Comparison of ENCODE assay signal across 1 cellular context in genomic region chr1:2596530-2597333, GRCh38.
A peak's percentile ranks its signal among the peaks of the same experiment; 100 is the strongest.
TF ChIP-seq lines count a peak whose summit lies in the region.

No MANE protein-coding gene starts in this region.

TF ChIP-seq in GM12878, 131 proteins besides CTCF, POLR2A, EP300 and RAD21:
- TF ChIP-seq MTA3 (IDR thresholded peaks at IDR 0.05; ENCODE audit: borderline replicate concordance, low read length) (no peak), MEF2B (IDR thresholded peaks at IDR 0.05; ENCODE audit: partially characterized antibody, poor library complexity, severe bottlenecking) (peak; percentile 66), TCF12 (IDR thresholded peaks at IDR 0.05; ENCODE audit: low read depth, low read length) (no peak), NFXL1 (IDR thresholded peaks at IDR 0.05; ENCODE audit: borderline replicate concordance) (no peak), MAX (IDR thresholded peaks at IDR 0.05; ENCODE audit: low read depth, low read length) (no peak), BHLHE40 (IDR thresholded peaks at IDR 0.05; ENCODE audit: borderline replicate concordance in 1 of 2, low read depth in 2 of 2, low read length in 1 of 2) (peak in 1 of 2 experiments; percentile 83; a peak in 2 of 4 replicates), SRF (IDR thresholded peaks at IDR 0.05; ENCODE audit: low read depth in 2 of 2, low read length in 2 of 2) (no peak), BRCA1 (IDR thresholded peaks at IDR 0.05; ENCODE audit: low read depth, low read length) (no peak), RELB (IDR thresholded peaks at IDR 0.05; ENCODE audit: low read depth) (no peak)
